In genomic region chr2:130155956-130156623, GRCh38 we compare ENCODE assay signal across 10 cellular contexts. TPM values are rescaled to one million over a fixed set of nuclear protein-coding genes. Genes with fewer than 3 reads are reported as not detected.
DNase-seq lines count a peak whose midpoint lies in the region; ATAC-seq, FAIRE-seq and TF ChIP-seq lines count a peak whose summit lies in the region.
"Not testable (repeated sequence)": the region's sequence is repeated elsewhere in the genome, so short reads cannot be mapped to it uniquely, and the experiment has no call there.
"Had no signal": no experiment of that assay in that cellular context is flagged by ENCODE, and none has a peak within 500 bp of the region (broad histone marks: within the 10 kb centered on the region; RNA-seq: fewer than 3 reads in every experiment).

No MANE protein-coding gene starts in this region.

- not testable (repeated sequence) for H3K9me3 ChIP-seq in MG63; endothelial cell of umbilical vein (replicated peaks; ENCODE audit: control insufficient read depth, insufficient read depth, low read length)

- peaks cover 19% of the 10 kb centered on the region for H3K36me3 Mint-ChIP-seq in WTC11

- not testable (repeated sequence) for H3K4me1 Mint-ChIP-seq in WTC11

- DNase-seq in AG09309 (ENCODE audit: low read depth), result not testable (repeated sequence)
- DNase-seq in MG63 (peak; percentile 30), NCI-H82 (lab: John Stamatoyannopoulos, UW) (peak; percentile 75), WTC11 (ENCODE audit: low spot score) (peak; percentile 69), endothelial cell of umbilical vein (ENCODE audit: low read depth, low spot score) (peak; percentile 30), iris pigment epithelial cell (ENCODE audit: low read depth) (peak; percentile 48), posterior vena cava (ENCODE audit: low spot score) (peak; percentile 72)

- H2AFZ ChIP-seq in endothelial cell of umbilical vein (ENCODE audit: low read depth, low read length), result not testable (repeated sequence)

- H3K9me1 ChIP-seq in endothelial cell of umbilical vein (replicated peaks; ENCODE audit: control insufficient read depth, extremely low read depth, insufficient read depth, low read length), result not testable (repeated sequence)

- POLR2A ChIA-PET in WTC11 (lab: Charles Lee), result interaction anchor here (1.0 kb wide), 1 partner anchor 159 kb away, joined by 3 read pairs; no protein-coding TSS in a partner anchor
- POLR2A ChIA-PET in endothelial cell of umbilical vein (lab: Charles Lee), result not testable (repeated sequence)

- not testable (repeated sequence) for H4K20me1 ChIP-seq in endothelial cell of umbilical vein (replicated peaks; ENCODE audit: control insufficient read depth, extremely low read depth, insufficient read depth, low read length)

- not testable (repeated sequence) for H3K36me3 ChIP-seq in MG63
- peaks cover 0 to 22% of the 10 kb centered on the region in 2 experiments for H3K36me3 ChIP-seq in endothelial cell of umbilical vein (ENCODE audit: control insufficient read depth in 2 of 2, extremely low read depth in 1 of 2, insufficient read depth in 2 of 2, low read length in 2 of 2)

- not testable (repeated sequence) for H3K27ac ChIP-seq in endothelial cell of umbilical vein (ENCODE audit: insufficient read depth, low read depth, low read length)

- BruUV-seq in endothelial cell of umbilical vein (replicated peaks; lab: Mats Ljungman, UMichigan), result not testable (repeated sequence)

- not testable (repeated sequence) for H3K79me2 ChIP-seq in endothelial cell of umbilical vein (ENCODE audit: control insufficient read depth, insufficient read depth, low read length)

- CTCF ChIA-PET in WTC11 (lab: Charles Lee) (interaction anchor here (0.6 to 1.0 kb wide), 5 partner anchors 8 to 212 kb away, joined by 3 to 4 read pairs (median 3); no protein-coding TSS in a partner anchor), endothelial cell of umbilical vein (lab: Charles Lee) (interaction anchor here (1.1 to 1.4 kb wide), 3 partner anchors 176 to 181 kb away, joined by 3 to 17 read pairs (median 4); no protein-coding TSS in a partner anchor)

- TF ChIP-seq POLR2A in endothelial cell of umbilical vein (IDR thresholded peaks at IDR 0.05; ENCODE audit: low read depth, low read length), result not testable (repeated sequence)

- H3K9me3 Mint-ChIP-seq in WTC11, result not testable (repeated sequence)

- H3K27ac Mint-ChIP-seq in WTC11, result peak overlapping the region; percentile 60; the same call in 1 of the 2 replicates

- TF ChIP-seq CTCF in AG09309 (IDR thresholded peaks at IDR 0.05; ENCODE audit: control insufficient read depth, insufficient read depth, low read depth, low read length, missing control alignments), result peak; percentile 61
- TF ChIP-seq CTCF in GM12872 (IDR thresholded peaks at IDR 0.05; ENCODE audit: insufficient read depth, low read depth, low read length), result peak; percentile 76
- peak; percentile 55 for TF ChIP-seq CTCF in WTC11 (IDR thresholded peaks at IDR 0.05)
- peak; percentile 39 to 62 for TF ChIP-seq CTCF in endothelial cell of umbilical vein (IDR thresholded peaks at IDR 0.05; ENCODE audit: extremely low read depth in 1 of 2, insufficient read depth in 1 of 2, low read depth in 1 of 2, low read length in 2 of 2)

- H3K4me3 ChIP-seq in AG09309 (ENCODE audit: control insufficient read depth, low read depth, low read length); MG63; endothelial cell of umbilical vein (replicated peaks in 1 of 3; ENCODE audit: insufficient read depth in 1 of 3, low read depth in 1 of 3, low read length in 3 of 3): not testable (repeated sequence)

- H3K4me2 ChIP-seq in endothelial cell of umbilical vein (ENCODE audit: insufficient read depth, low read length), result not testable (repeated sequence)

- not testable (repeated sequence) for H3K4me3 Mint-ChIP-seq in WTC11

- not testable (repeated sequence) for H3K4me1 ChIP-seq in endothelial cell of umbilical vein (ENCODE audit: control insufficient read depth, extremely low read depth, insufficient read depth, low read length)

- H3K27me3 ChIP-seq in MG63; endothelial cell of umbilical vein (ENCODE audit: control insufficient read depth in 2 of 2, insufficient read depth in 2 of 2, low read length in 2 of 2): not testable (repeated sequence)

- H3K27me3 Mint-ChIP-seq in WTC11 (ENCODE audit: low read depth), result not testable (repeated sequence)

- not testable (repeated sequence) for H3K9ac ChIP-seq in endothelial cell of umbilical vein (replicated peaks; ENCODE audit: extremely low read depth, insufficient read depth, low read length)

- dilution Hi-C loops in endothelial cell of umbilical vein (cut with MboI; ENCODE audit: extremely low pct_ligation_motif_present, low sequenced_read_pairs), result not testable (repeated sequence)

- peak; percentile 76 for ATAC-seq in WTC11

- intact Hi-C loops in endothelial cell of umbilical vein (cut with micrococcal nuclease), result loop anchor here (1.0 kb wide), 1 partner anchor 176 kb away; no protein-coding TSS in a partner anchor
- intact Hi-C loops in posterior vena cava (cut with DNase I), result not testable (repeated sequence)

- FAIRE-seq in endothelial cell of umbilical vein (lab: Jason Lieb, UNC), result peak; percentile 80

TF ChIP-seq in WTC11, 78 proteins besides CTCF, POLR2A, EP300 and RAD21:
- peak; percentile 44; the same call in 1 of the 2 replicates for TF ChIP-seq ZNF416 (CRISPR knock-in tag; IDR thresholded peaks at IDR 0.05)

RNA-seq across cellular contexts. Expression of gene CCDC74B, which starts 11.2 kb away (rescaled TPM):
- total RNA-seq in MG63 (2014; rRNA removed; shearing (Covaris generic); ENCODE audit: low replicate concordance), result 0.54 and 3.9 TPM in 2 replicates
- 2.8 to 5.4 TPM (median 3.4 TPM) in 3 replicates for total RNA-seq in WTC11 (2021)
- total RNA-seq in endothelial cell of umbilical vein, result 1.6 and 4.8 TPM in 2 replicates
- polyA plus RNA-seq in endothelial cell of umbilical vein, result 4.1 and 4.6 TPM in 2 replicates
- polyA plus RNA-seq in endothelial cell of umbilical vein (2011; cell fraction: cytosol; rRNA removed), result 1.8 and 2.7 TPM in 2 replicates
- 19.0 and 23.5 TPM in 2 replicates for polyA plus RNA-seq in endothelial cell of umbilical vein (2011; cell fraction: nucleus; rRNA removed)
- 0.14 and 0.27 TPM in 2 replicates for polyA plus RNA-seq in endothelial cell of umbilical vein (2012)
- polyA minus RNA-seq in endothelial cell of umbilical vein, result 2.1 and 3.6 TPM in 2 replicates
- polyA minus RNA-seq in endothelial cell of umbilical vein (2011; cell fraction: cytosol; rRNA and poly(A)+ RNA removed), result not detected
- polyA minus RNA-seq in endothelial cell of umbilical vein (2011; cell fraction: nucleus; rRNA and poly(A)+ RNA removed), result 2.1 and 2.5 TPM in 2 replicates
- total RNA-seq in posterior vena cava, result 1 to 10 TPM; 1.4 to 1.5 TPM

RNA-seq across cellular contexts. Expression of gene SMPD4, which starts 25.3 kb away (rescaled TPM):
- 27.8 and 38.7 TPM in 2 replicates for total RNA-seq in MG63 (2014; rRNA removed; shearing (Covaris generic); ENCODE audit: low replicate concordance)
- total RNA-seq in WTC11 (2021) (76.7 to 95.8 TPM (median 81.1 TPM) in 3 replicates), endothelial cell of umbilical vein (88.1 and 91.4 TPM in 2 replicates), posterior vena cava (10 to 100 TPM; 26.5 to 29.7 TPM)
- 85.3 and 102 TPM in 2 replicates for polyA plus RNA-seq in endothelial cell of umbilical vein
- polyA plus RNA-seq in endothelial cell of umbilical vein (2011; cell fraction: cytosol; rRNA removed), result 47.9 and 54.5 TPM in 2 replicates
- polyA plus RNA-seq in endothelial cell of umbilical vein (2011; cell fraction: nucleus; rRNA removed), result 236 and 250 TPM in 2 replicates
- polyA plus RNA-seq in endothelial cell of umbilical vein (2012), result 53.4 and 53.7 TPM in 2 replicates
- 60.5 and 66.5 TPM in 2 replicates for polyA minus RNA-seq in endothelial cell of umbilical vein
- 29.4 TPM for polyA minus RNA-seq in endothelial cell of umbilical vein (2011; cell fraction: cytosol; rRNA and poly(A)+ RNA removed)
- polyA minus RNA-seq in endothelial cell of umbilical vein (2011; cell fraction: nucleus; rRNA and poly(A)+ RNA removed), result 74.9 and 116 TPM in 2 replicates

RNA-seq across cellular contexts. Expression of gene MZT2B, which starts 26.0 kb away (rescaled TPM):
- total RNA-seq in MG63 (2014; rRNA removed; shearing (Covaris generic); ENCODE audit: low replicate concordance), result 203 and 576 TPM in 2 replicates
- total RNA-seq in WTC11 (2021), result 183 to 225 TPM (median 220 TPM) in 3 replicates
- total RNA-seq in endothelial cell of umbilical vein, result 337 and 364 TPM in 2 replicates
- 182 and 288 TPM in 2 replicates for polyA plus RNA-seq in endothelial cell of umbilical vein
- 81.0 and 169 TPM in 2 replicates for polyA plus RNA-seq in endothelial cell of umbilical vein (2011; cell fraction: cytosol; rRNA removed)
- polyA plus RNA-seq in endothelial cell of umbilical vein (2011; cell fraction: nucleus; rRNA removed), result 37.5 and 38.3 TPM in 2 replicates
- polyA plus RNA-seq in endothelial cell of umbilical vein (2012), result 152 and 267 TPM in 2 replicates
- 19.2 and 19.9 TPM in 2 replicates for polyA minus RNA-seq in endothelial cell of umbilical vein
- polyA minus RNA-seq in endothelial cell of umbilical vein (2011; cell fraction: cytosol; rRNA and poly(A)+ RNA removed), result 69.4 TPM
- 7.8 and 16.3 TPM in 2 replicates for polyA minus RNA-seq in endothelial cell of umbilical vein (2011; cell fraction: nucleus; rRNA and poly(A)+ RNA removed)
- total RNA-seq in posterior vena cava, result 100 to 1,000 TPM; 183 to 200 TPM

RNA-seq across cellular contexts. Expression of gene POTEF, which starts 27.1 kb away (rescaled TPM):
- total RNA-seq in MG63 (2014; rRNA removed; shearing (Covaris generic); ENCODE audit: low replicate concordance), result 0.20 and 0.49 TPM in 2 replicates
- total RNA-seq in WTC11 (2021) (10.5 to 13.6 TPM (median 13.3 TPM) in 3 replicates), endothelial cell of umbilical vein (0.09 TPM in 1 of 2 replicates, not detected in the other), posterior vena cava (not detected)
- polyA plus RNA-seq in endothelial cell of umbilical vein, result 0.03 and 0.04 TPM in 2 replicates
- 0.01 TPM in 1 of 2 replicates, not detected in the other for polyA plus RNA-seq in endothelial cell of umbilical vein (2011; cell fraction: cytosol; rRNA removed)
- polyA plus RNA-seq in endothelial cell of umbilical vein (2011; cell fraction: nucleus; rRNA removed), result 0.29 and 0.50 TPM in 2 replicates
- not detected in 2 replicates for polyA plus RNA-seq in endothelial cell of umbilical vein (2012)
- 0.34 and 0.81 TPM in 2 replicates for polyA minus RNA-seq in endothelial cell of umbilical vein
- polyA minus RNA-seq in endothelial cell of umbilical vein (2011; cell fraction: cytosol; rRNA and poly(A)+ RNA removed), result not detected
- polyA minus RNA-seq in endothelial cell of umbilical vein (2011; cell fraction: nucleus; rRNA and poly(A)+ RNA removed), result 1.0 and 1.7 TPM in 2 replicates
- total RNA-seq: CD8-positive, alpha-beta memory T cell; natural killer cell treated with Interleukin-12 subunit alpha and Interleukin-12 subunit beta and Interleukin-15 and Interleukin-18, amount 100 ng/mL, for 72 hours had no signal

RNA-seq across cellular contexts. Expression of gene TUBA3E, which starts 42.1 kb away (rescaled TPM):
- total RNA-seq in MG63 (2014; rRNA removed; shearing (Covaris generic); ENCODE audit: low replicate concordance), result not detected in 2 replicates
- total RNA-seq in WTC11 (2021) (0.18 TPM in 1 of 3 replicates, not detected in the others), endothelial cell of umbilical vein (not detected in 2 replicates), posterior vena cava (not detected)
- polyA plus RNA-seq in endothelial cell of umbilical vein, result not detected in 2 replicates
- polyA plus RNA-seq in endothelial cell of umbilical vein (2011; cell fraction: cytosol; rRNA removed), result not detected in 2 replicates
- not detected in 2 replicates for polyA plus RNA-seq in endothelial cell of umbilical vein (2011; cell fraction: nucleus; rRNA removed)
- not detected in 2 replicates for polyA plus RNA-seq in endothelial cell of umbilical vein (2012)
- polyA minus RNA-seq in endothelial cell of umbilical vein, result not detected in 2 replicates
- polyA minus RNA-seq in endothelial cell of umbilical vein (2011; cell fraction: cytosol; rRNA and poly(A)+ RNA removed), result not detected
- not detected in 2 replicates for polyA minus RNA-seq in endothelial cell of umbilical vein (2011; cell fraction: nucleus; rRNA and poly(A)+ RNA removed)
- total RNA-seq: CD8-positive, alpha-beta memory T cell; natural killer cell treated with Interleukin-12 subunit alpha and Interleukin-12 subunit beta and Interleukin-15 and Interleukin-18, amount 100 ng/mL, for 72 hours had no signal
- polyA plus RNA-seq: CD8-positive, alpha-beta memory T cell had no signal
